Comparison of ENCODE assay signal across 1 cellular context in the genomic region with DNA sequence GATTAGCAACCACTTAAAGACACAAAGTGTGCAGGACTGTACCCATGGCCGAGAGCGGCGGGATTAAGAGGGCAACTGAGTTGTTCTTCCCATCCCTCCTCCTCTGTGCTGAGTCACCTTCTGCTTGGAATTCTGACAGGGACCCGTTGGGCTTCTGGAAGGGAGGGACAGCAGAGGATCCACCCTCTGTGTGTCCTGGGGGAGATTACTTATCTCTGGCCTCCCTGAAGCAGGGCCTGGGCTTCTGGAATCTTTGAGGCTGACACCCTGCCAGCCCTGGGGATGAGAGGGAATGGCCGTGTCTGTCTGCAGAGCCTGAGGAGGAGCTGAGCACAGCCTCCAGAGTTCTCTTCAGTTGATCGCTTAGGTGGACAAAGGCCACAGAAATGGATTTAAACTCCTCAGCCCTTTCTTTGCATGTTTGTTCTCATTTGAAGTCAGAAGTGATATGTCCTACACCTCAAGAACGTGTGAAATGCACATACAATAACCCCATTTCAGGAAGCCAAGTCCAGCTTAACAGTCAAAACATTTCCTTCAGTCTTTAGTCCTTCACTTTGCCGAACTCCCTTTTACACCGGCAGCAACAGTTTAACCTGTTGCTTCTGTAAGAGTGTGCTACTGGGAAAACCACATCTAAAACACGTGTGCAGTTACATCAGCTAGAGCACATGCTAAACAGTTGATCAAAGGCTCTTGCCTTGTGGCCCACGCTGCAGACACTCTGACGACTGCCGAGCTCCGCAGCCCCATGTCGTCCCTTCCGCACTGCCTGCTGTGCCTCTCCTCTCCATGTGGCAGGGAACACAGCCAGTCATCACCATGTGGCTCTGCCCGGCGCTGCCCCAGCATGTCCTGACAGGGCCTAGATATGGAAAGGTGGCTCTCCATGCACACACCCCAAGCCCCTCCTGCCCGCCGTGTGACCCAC.
TF ChIP-seq lines count a peak whose summit lies in the region.

No MANE protein-coding gene starts in this region.

TF ChIP-seq in K562, 482 proteins besides CTCF, POLR2A, EP300 and RAD21 (continued from another document and continues in another):
- TF ChIP-seq ZNF766 (CRISPR knock-in tag; conservative IDR thresholded peaks at IDR 0.05) (no peak; the same call in 1 of the 2 replicates), MCM2 (IDR thresholded peaks at IDR 0.05; ENCODE audit: low read depth) (no peak), MCM7 (IDR thresholded peaks at IDR 0.05) (no peak), ZNF76 (CRISPR knock-in tag; IDR thresholded peaks at IDR 0.05; ENCODE audit: borderline replicate concordance) (peak; percentile 64; the same call in 1 of the 2 replicates), ZNF263 (CRISPR knock-in tag; IDR thresholded peaks at IDR 0.05; ENCODE audit: borderline replicate concordance) (peak; percentile 38; the same call in 1 of the 2 replicates), ZNF316 (IDR thresholded peaks at IDR 0.05) (peak; percentile 67), DIDO1 (tag; IDR thresholded peaks at IDR 0.05; ENCODE audit: low read depth) (0 out of 2 replicates have a peak, but pooled peaks have one; percentile 44), COPS2 (conservative IDR thresholded peaks at IDR 0.05) (no peak), MTA3 (IDR thresholded peaks at IDR 0.05; ENCODE audit: borderline replicate concordance) (peak; percentile 53; the same call in 1 of the 2 replicates), NEUROD1 (IDR thresholded peaks at IDR 0.05; ENCODE audit: borderline replicate concordance, low read depth, low read length, partially characterized antibody) (no peak), MYBL2 (IDR thresholded peaks at IDR 0.05; ENCODE audit: low read depth) (no peak), MYBL2 (CRISPR knock-in tag; IDR thresholded peaks at IDR 0.05; ENCODE audit: borderline replicate concordance) (no peak), POLR3A (IDR thresholded peaks at IDR 0.05; ENCODE audit: borderline replicate concordance, extremely low read depth, insufficient read depth, insufficient read length) (no peak), ZNF174 (CRISPR knock-in tag; IDR thresholded peaks at IDR 0.05) (no peak), HNRNPL (IDR thresholded peaks at IDR 0.05; ENCODE audit: low read depth, low read length) (no peak), HDAC3 (IDR thresholded peaks at IDR 0.05; ENCODE audit: borderline replicate concordance, partially characterized antibody) (no peak), MAFK (IDR thresholded peaks at IDR 0.05; ENCODE audit: low read length) (peak; percentile 58; the same call in 1 of the 2 replicates), GATAD2A (IDR thresholded peaks at IDR 0.05) (no peak; the same call in 1 of the 2 replicates), DPF2 (IDR thresholded peaks at IDR 0.05) (0 out of 2 replicates have a peak, but pooled peaks have one; percentile 70), RBM17 (IDR thresholded peaks at IDR 0.05; ENCODE audit: borderline replicate concordance, low read depth, low read length) (no peak), CBFA2T2 (conservative IDR thresholded peaks at IDR 0.05) (peak; percentile 83), HDAC6 (IDR thresholded peaks at IDR 0.05; ENCODE audit: low read depth, low read length) (no peak), JUNB (CRISPR knock-in tag; conservative IDR thresholded peaks at IDR 0.05) (no peak), CBX3 (IDR thresholded peaks at IDR 0.05; ENCODE audit: borderline replicate concordance in 1 of 2, low read length in 2 of 2) (no peak), IFI16 (CRISPR knock-in tag; IDR thresholded peaks at IDR 0.05) (0 out of 2 replicates have a peak, but pooled peaks have one; percentile 44), NR1H2 (CRISPR knock-in tag; IDR thresholded peaks at IDR 0.05) (no peak), PHB2 (IDR thresholded peaks at IDR 0.05; ENCODE audit: low read depth) (no peak), ARHGAP35 (IDR thresholded peaks at IDR 0.05; ENCODE audit: partially characterized antibody) (peak; percentile 11), CHCHD3 (CRISPR knock-in tag; IDR thresholded peaks at IDR 0.05) (no peak)
- TF ChIP-seq, protein P1, sequence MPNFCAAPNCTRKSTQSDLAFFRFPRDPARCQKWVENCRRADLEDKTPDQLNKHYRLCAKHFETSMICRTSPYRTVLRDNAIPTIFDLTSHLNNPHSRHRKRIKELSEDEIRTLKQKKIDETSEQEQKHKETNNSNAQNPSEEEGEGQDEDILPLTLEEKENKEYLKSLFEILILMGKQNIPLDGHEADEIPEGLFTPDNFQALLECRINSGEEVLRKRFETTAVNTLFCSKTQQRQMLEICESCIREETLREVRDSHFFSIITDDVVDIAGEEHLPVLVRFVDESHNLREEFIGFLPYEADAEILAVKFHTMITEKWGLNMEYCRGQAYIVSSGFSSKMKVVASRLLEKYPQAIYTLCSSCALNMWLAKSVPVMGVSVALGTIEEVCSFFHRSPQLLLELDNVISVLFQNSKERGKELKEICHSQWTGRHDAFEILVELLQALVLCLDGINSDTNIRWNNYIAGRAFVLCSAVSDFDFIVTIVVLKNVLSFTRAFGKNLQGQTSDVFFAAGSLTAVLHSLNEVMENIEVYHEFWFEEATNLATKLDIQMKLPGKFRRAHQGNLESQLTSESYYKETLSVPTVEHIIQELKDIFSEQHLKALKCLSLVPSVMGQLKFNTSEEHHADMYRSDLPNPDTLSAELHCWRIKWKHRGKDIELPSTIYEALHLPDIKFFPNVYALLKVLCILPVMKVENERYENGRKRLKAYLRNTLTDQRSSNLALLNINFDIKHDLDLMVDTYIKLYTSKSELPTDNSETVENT (CRISPR knock-in tag; IDR thresholded peaks at IDR 0.05), result no peak
- TF ChIP-seq, protein P2, sequence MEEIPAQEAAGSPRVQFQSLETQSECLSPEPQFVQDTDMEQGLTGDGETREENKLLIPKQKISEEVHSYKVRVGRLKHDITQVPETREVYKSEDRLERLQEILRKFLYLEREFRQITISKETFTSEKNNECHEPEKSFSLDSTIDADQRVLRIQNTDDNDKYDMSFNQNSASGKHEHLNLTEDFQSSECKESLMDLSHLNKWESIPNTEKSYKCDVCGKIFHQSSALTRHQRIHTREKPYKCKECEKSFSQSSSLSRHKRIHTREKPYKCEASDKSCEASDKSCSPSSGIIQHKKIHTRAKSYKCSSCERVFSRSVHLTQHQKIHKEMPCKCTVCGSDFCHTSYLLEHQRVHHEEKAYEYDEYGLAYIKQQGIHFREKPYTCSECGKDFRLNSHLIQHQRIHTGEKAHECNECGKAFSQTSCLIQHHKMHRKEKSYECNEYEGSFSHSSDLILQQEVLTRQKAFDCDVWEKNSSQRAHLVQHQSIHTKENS (CRISPR knock-in tag; IDR thresholded peaks at IDR 0.05), result no peak
- TF ChIP-seq, protein P3, sequence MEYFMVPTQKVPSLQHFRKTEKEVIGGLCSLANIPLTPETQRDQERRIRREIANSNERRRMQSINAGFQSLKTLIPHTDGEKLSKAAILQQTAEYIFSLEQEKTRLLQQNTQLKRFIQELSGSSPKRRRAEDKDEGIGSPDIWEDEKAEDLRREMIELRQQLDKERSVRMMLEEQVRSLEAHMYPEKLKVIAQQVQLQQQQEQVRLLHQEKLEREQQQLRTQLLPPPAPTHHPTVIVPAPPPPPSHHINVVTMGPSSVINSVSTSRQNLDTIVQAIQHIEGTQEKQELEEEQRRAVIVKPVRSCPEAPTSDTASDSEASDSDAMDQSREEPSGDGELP (CRISPR knock-in tag; IDR thresholded peaks at IDR 0.05; ENCODE audit: borderline replicate concordance), result 0 out of 2 replicates have a peak, but pooled peaks have one; percentile 49
- TF ChIP-seq, protein P4, sequence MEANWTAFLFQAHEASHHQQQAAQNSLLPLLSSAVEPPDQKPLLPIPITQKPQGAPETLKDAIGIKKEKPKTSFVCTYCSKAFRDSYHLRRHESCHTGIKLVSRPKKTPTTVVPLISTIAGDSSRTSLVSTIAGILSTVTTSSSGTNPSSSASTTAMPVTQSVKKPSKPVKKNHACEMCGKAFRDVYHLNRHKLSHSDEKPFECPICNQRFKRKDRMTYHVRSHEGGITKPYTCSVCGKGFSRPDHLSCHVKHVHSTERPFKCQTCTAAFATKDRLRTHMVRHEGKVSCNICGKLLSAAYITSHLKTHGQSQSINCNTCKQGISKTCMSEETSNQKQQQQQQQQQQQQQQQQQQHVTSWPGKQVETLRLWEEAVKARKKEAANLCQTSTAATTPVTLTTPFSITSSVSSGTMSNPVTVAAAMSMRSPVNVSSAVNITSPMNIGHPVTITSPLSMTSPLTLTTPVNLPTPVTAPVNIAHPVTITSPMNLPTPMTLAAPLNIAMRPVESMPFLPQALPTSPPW (CRISPR knock-in tag; IDR thresholded peaks at IDR 0.05), result no peak
- TF ChIP-seq, protein P5, sequence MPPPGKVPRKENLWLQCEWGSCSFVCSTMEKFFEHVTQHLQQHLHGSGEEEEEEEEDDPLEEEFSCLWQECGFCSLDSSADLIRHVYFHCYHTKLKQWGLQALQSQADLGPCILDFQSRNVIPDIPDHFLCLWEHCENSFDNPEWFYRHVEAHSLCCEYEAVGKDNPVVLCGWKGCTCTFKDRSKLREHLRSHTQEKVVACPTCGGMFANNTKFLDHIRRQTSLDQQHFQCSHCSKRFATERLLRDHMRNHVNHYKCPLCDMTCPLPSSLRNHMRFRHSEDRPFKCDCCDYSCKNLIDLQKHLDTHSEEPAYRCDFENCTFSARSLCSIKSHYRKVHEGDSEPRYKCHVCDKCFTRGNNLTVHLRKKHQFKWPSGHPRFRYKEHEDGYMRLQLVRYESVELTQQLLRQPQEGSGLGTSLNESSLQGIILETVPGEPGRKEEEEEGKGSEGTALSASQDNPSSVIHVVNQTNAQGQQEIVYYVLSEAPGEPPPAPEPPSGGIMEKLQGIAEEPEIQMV (tag; conservative IDR thresholded peaks at IDR 0.05; ENCODE audit: low read depth), result 0 out of 2 replicates have a peak, but pooled peaks have one; percentile 10
- TF ChIP-seq, protein P6, sequence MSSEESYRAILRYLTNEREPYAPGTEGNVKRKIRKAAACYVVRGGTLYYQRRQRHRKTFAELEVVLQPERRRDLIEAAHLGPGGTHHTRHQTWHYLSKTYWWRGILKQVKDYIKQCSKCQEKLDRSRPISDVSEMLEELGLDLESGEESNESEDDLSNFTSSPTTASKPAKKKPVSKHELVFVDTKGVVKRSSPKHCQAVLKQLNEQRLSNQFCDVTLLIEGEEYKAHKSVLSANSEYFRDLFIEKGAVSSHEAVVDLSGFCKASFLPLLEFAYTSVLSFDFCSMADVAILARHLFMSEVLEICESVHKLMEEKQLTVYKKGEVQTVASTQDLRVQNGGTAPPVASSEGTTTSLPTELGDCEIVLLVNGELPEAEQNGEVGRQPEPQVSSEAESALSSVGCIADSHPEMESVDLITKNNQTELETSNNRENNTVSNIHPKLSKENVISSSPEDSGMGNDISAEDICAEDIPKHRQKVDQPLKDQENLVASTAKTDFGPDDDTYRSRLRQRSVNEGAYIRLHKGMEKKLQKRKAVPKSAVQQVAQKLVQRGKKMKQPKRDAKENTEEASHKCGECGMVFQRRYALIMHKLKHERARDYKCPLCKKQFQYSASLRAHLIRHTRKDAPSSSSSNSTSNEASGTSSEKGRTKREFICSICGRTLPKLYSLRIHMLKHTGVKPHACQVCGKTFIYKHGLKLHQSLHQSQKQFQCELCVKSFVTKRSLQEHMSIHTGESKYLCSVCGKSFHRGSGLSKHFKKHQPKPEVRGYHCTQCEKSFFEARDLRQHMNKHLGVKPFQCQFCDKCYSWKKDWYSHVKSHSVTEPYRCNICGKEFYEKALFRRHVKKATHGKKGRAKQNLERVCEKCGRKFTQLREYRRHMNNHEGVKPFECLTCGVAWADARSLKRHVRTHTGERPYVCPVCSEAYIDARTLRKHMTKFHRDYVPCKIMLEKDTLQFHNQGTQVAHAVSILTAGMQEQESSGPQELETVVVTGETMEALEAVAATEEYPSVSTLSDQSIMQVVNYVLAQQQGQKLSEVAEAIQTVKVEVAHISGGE (CRISPR knock-in tag; IDR thresholded peaks at IDR 0.05), result peak in 1 of 3 experiments; percentile 72; a peak in 2 of 6 replicates
- TF ChIP-seq, protein P7, sequence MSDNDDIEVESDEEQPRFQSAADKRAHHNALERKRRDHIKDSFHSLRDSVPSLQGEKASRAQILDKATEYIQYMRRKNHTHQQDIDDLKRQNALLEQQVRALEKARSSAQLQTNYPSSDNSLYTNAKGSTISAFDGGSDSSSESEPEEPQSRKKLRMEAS (CRISPR knock-in tag; IDR thresholded peaks at IDR 0.05), result peak; percentile 97
- TF ChIP-seq, protein P8, sequence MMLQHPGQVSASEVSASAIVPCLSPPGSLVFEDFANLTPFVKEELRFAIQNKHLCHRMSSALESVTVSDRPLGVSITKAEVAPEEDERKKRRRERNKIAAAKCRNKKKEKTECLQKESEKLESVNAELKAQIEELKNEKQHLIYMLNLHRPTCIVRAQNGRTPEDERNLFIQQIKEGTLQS (IDR thresholded peaks at IDR 0.05), result peak; percentile 49
- TF ChIP-seq, protein P8 (CRISPR knock-in tag; conservative IDR thresholded peaks at IDR 0.05), result no peak
- TF ChIP-seq, protein P9, sequence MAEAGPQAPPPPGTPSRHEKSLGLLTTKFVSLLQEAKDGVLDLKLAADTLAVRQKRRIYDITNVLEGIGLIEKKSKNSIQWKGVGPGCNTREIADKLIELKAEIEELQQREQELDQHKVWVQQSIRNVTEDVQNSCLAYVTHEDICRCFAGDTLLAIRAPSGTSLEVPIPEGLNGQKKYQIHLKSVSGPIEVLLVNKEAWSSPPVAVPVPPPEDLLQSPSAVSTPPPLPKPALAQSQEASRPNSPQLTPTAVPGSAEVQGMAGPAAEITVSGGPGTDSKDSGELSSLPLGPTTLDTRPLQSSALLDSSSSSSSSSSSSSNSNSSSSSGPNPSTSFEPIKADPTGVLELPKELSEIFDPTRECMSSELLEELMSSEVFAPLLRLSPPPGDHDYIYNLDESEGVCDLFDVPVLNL (CRISPR knock-in tag; IDR thresholded peaks at IDR 0.05; ENCODE audit: low read depth), result no peak
- TF ChIP-seq, protein P10, sequence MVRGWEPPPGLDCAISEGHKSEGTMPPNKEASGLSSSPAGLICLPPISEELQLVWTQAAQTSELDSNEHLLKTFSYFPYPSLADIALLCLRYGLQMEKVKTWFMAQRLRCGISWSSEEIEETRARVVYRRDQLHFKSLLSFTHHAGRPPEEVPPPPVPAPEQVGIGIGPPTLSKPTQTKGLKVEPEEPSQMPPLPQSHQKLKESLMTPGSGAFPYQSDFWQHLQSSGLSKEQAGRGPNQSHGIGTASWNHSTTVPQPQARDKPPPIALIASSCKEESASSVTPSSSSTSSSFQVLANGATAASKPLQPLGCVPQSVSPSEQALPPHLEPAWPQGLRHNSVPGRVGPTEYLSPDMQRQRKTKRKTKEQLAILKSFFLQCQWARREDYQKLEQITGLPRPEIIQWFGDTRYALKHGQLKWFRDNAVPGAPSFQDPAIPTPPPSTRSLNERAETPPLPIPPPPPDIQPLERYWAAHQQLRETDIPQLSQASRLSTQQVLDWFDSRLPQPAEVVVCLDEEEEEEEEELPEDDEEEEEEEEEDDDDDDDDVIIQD (CRISPR knock-in tag; IDR thresholded peaks at IDR 0.05), result no peak; the same call in 1 of the 2 replicates
- TF ChIP-seq, protein P11, sequence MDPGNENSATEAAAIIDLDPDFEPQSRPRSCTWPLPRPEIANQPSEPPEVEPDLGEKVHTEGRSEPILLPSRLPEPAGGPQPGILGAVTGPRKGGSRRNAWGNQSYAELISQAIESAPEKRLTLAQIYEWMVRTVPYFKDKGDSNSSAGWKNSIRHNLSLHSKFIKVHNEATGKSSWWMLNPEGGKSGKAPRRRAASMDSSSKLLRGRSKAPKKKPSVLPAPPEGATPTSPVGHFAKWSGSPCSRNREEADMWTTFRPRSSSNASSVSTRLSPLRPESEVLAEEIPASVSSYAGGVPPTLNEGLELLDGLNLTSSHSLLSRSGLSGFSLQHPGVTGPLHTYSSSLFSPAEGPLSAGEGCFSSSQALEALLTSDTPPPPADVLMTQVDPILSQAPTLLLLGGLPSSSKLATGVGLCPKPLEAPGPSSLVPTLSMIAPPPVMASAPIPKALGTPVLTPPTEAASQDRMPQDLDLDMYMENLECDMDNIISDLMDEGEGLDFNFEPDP (CRISPR knock-in tag; IDR thresholded peaks at IDR 0.05), result 0 out of 2 replicates have a peak, but pooled peaks have one; percentile 19
